Comparison of ENCODE assay signal across 8 cellular contexts in the genomic region with DNA sequence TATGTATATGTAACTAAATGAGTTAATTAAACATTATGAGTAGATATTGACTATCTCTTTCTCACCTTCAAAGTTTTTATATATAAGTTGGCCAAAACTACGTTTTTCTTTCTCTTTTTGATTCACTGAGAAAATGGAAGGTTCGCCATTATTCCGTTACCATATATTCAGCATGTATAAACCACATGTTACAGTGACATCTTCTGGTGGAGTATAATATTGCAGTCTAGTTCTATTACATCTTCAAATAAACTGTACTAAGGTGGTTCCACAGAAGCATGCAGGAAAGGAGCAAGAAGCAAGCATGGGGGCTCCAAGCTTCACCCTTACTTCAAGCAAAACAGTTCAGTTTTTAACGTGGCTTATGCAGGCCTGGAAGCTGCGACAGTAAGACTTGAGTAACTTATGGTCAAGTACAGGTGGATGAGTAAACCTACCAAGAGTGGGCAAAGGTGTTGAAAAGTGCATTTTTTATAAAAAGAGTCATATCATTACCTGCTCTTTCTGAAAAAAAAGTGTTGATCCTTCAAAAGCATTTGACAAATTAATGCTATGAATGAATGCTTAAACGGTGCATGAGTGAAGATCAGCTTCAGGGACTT.
DNase-seq lines count a peak whose midpoint lies in the region.

No MANE protein-coding gene starts in this region.

- DNase-seq in NCI-H2081 (lab: John Stamatoyannopoulos, UW): peak; percentile 16 to 60
- no peak for DNase-seq in NCI-H2081 treated with DMSO at 0.1 percent for 48 hours (lab: John Stamatoyannopoulos, UW)
- DNase-seq in HCEC 1CT: peak; percentile 35
- DNase-seq in NCI-H1048 (lab: John Stamatoyannopoulos, UW): peak; percentile 9
- peak; percentile 60 for DNase-seq in SKM-1 treated with dmso at 0.1 percent for 144 hours (lab: John Stamatoyannopoulos, UW; ENCODE audit: unreplicated experiment)
- DNase-seq in fibroblast of peridontal ligament (ENCODE audit: extremely low read depth): peak; percentile 92
- DNase-seq in non-pigmented ciliary epithelial cell (ENCODE audit: low read depth): peak; percentile 37
- no peak for DNase-seq in activated effector memory CD4-positive, alpha-beta T cell treated with Interleukin-2 at 50 U/mL for 16 hours

Comparison
In these comparisons a context has a peak if more than half of its experiments do, and no peak if none do; other contexts are left out.
1. DNase-seq: peak in NCI-H2081 (2 of 2), HCEC 1CT (single experiment), NCI-H1048 (single experiment), SKM-1 treated with dmso at 0.1 percent for 144 hours (single experiment), fibroblast of peridontal ligament (single experiment) and non-pigmented ciliary epithelial cell (single experiment); none in NCI-H2081 treated with DMSO at 0.1 percent for 48 hours (single experiment) and activated effector memory CD4-positive, alpha-beta T cell treated with Interleukin-2 at 50 U/mL for 16 hours (single experiment).